In the genomic region with DNA sequence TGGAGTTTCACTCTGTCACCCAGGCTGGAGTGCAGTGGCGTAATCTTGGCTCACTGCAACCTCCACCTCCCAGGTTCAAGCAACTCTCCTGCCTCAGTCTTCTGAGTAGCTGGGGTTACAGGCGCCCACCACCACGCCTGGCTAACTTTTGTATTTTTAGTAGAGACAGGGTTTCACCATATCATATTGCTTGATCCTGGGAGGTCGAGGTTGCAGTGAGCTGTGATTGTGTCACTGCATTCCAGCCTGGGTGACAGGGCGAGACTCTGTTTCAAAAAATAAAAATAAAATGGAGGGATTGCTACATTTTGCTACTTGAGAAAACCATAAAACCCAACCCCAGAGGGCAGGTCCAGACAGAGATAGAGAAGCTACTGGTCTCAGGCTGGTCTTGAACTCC, we compare ENCODE assay signal across 8 cellular contexts. TPM values are rescaled to one million over a fixed set of nuclear protein-coding genes. Genes with fewer than 3 reads are reported as not detected.
DNase-seq lines count a peak whose midpoint lies in the region; ATAC-seq and TF ChIP-seq lines count a peak whose summit lies in the region.
"Not testable (repeated sequence)": the region's sequence is repeated elsewhere in the genome, so short reads cannot be mapped to it uniquely, and the experiment has no call there.
"Had no signal": no experiment of that assay in that cellular context is flagged by ENCODE, and none has a peak within 500 bp of the region (broad histone marks: within the 10 kb centered on the region; RNA-seq: fewer than 3 reads in every experiment).

No MANE protein-coding gene starts in this region.

- POLR2A ChIA-PET in RWPE1 (lab: Yijun Ruan, JAX; ENCODE audit: low non-redundant PET) = interaction anchor here (0.7 kb wide), 2 partner anchors 56 to 213 kb away, joined by 5 to 6 read pairs; partner anchors contain the start of gene RNF181

- peak overlapping the region; percentile 37 for H3K27ac ChIP-seq in RWPE1
- H3K27ac ChIP-seq in suprapubic skin = peak overlapping the region; percentile 50

- CTCF ChIA-PET in RWPE1 (lab: Yijun Ruan, JAX) = interaction anchor here (0.7 kb wide), 1 partner anchor 219 kb away, joined by 3 read pairs; no protein-coding TSS in a partner anchor

- TF ChIP-seq EP300 in suprapubic skin (IDR thresholded peaks at IDR 0.05) = not testable (repeated sequence)

- ATAC-seq in left lobe of liver = peak; percentile 14

- TF ChIP-seq POLR2A in suprapubic skin (IDR thresholded peaks at IDR 0.05) = not testable (repeated sequence)

- DNase-seq in GM04503 (ENCODE audit: low read depth) = peak; percentile 22
- not testable (repeated sequence) for DNase-seq in RWPE1 (ENCODE audit: low spot score); left lobe of liver (ENCODE audit: low spot score); suprapubic skin (ENCODE audit: low spot score in 2 of 2)
- peak; percentile 7 for DNase-seq in amniotic epithelial cell (ENCODE audit: low read depth)
- peak; percentile 10 for DNase-seq in fibroblast of mammary gland (ENCODE audit: low read depth)
- DNase-seq in posterior vena cava (ENCODE audit: low spot score) = peak; percentile 1

- intact Hi-C loops in posterior vena cava (cut with DNase I) = not testable (repeated sequence)

- not testable (repeated sequence) for H3K4me3 ChIP-seq in fibroblast of mammary gland (ENCODE audit: control insufficient read depth, low read depth, low read length); suprapubic skin

- H3K36me3 ChIP-seq in suprapubic skin = peaks cover 57% of the 10 kb centered on the region

- not testable (repeated sequence) for H3K27me3 ChIP-seq in suprapubic skin

- not testable (repeated sequence) for H3K9me3 ChIP-seq in suprapubic skin

- WGBS in suprapubic skin = 87% methylated on average over 5 of the region's 5 CpGs

- TF ChIP-seq CTCF in RWPE1 (conservative IDR thresholded peaks at IDR 0.05; ENCODE audit: low read depth); fibroblast of mammary gland (conservative IDR thresholded peaks at IDR 0.05; ENCODE audit: control insufficient read depth, insufficient read depth, low read depth, low read length); suprapubic skin (IDR thresholded peaks at IDR 0.05): not testable (repeated sequence)

- not testable (repeated sequence) for H3K4me1 ChIP-seq in suprapubic skin

RNA-seq across cellular contexts. Expression of gene CAPG, which starts 27.0 kb away (rescaled TPM):
- total RNA-seq in left lobe of liver (5.0 TPM), posterior vena cava (10 to 100 TPM; 56.6 to 72.1 TPM), suprapubic skin (100 to 1,000 TPM; 139 to 212 (median 172) TPM)

RNA-seq across cellular contexts. Expression of gene ELMOD3, which starts 28.6 kb away (rescaled TPM):
- total RNA-seq in left lobe of liver (12.7 TPM), posterior vena cava (10 to 100 TPM; 11.2 to 13.1 TPM), suprapubic skin (10 to 100 TPM; 24.4 to 41.8 (median 30.0) TPM)

RNA-seq across cellular contexts. Expression of gene RETSAT, which starts 28.8 kb away (rescaled TPM):
- 113 TPM for total RNA-seq in left lobe of liver
- 10 to 100 TPM; 29.2 TPM for total RNA-seq in posterior vena cava
- total RNA-seq in suprapubic skin = 100 to 1,000 TPM in 3 of 4 donors, 10 to 100 TPM in 1; 92.4 to 126 (median 117) TPM

RNA-seq across cellular contexts. Expression of gene SH2D6, which starts 35.4 kb away (rescaled TPM):
- total RNA-seq in left lobe of liver (3.1 TPM), posterior vena cava (not detected), suprapubic skin (not detected)
- total RNA-seq: G401 had no signal

RNA-seq across cellular contexts. Expression of gene TGOLN2, which starts 55.4 kb away (rescaled TPM):
- total RNA-seq in left lobe of liver = 89.6 TPM
- 100 to 1,000 TPM in 1 of 2 donors, 10 to 100 TPM in 1; 87.2 to 107 TPM for total RNA-seq in posterior vena cava
- total RNA-seq in suprapubic skin = 100 to 1,000 TPM in 1 of 4 donors, 10 to 100 TPM in 3; 62.5 to 118 (median 72.0) TPM
